Comparison of ENCODE assay signal across 8 cellular contexts in the genomic region with DNA sequence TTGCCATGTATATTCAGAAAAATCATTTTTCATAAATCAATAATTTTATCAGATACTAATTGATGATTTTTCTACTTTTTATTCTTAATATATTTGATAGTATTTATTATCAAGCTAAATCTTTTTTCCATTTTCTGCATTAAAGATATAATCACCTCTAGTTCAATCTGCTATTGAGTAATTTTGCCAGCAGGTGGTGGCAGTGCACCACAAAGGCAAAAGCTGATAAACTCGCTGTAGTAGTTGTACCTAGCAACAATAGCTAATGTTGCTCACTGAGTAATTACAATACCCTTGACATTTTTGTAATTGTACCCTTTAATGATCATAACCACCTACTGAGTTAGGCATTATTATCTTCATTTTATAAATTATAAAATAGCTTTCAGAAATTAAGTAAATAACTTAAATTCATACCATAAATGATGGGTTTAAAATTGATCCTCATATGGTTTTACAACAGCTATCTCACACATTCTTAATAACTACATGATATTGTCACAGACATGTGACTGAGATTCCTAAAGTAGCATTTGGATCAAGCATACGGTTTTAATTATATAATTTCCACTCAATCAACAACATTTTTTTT. TPM values are rescaled to one million over a fixed set of nuclear protein-coding genes. Genes with fewer than 3 reads are reported as not detected.
DNase-seq lines count a peak whose midpoint lies in the region; ATAC-seq and TF ChIP-seq lines count a peak whose summit lies in the region.

No MANE protein-coding gene starts in this region.

- H3K79me2 ChIP-seq in hepatocyte = no peaks in the 10 kb centered on the region

- H3K27ac ChIP-seq in hepatocyte = no peak overlapping the region

- H3K36me3 ChIP-seq in adipocyte (ENCODE audit: control insufficient read depth, insufficient read depth, low read length, severe bottlenecking) (peaks cover 12% of the 10 kb centered on the region), hepatocyte (replicated peaks; ENCODE audit: insufficient read depth, low read depth) (no peaks in the 10 kb centered on the region)

- DNase-seq in GDM1 (lab: John Stamatoyannopoulos, UW) (peak; percentile 16), HS-27A (ENCODE audit: low read depth) (peak; percentile 23), NOMO-1 treated with dmso at 0.1 percent for 144 hours (lab: John Stamatoyannopoulos, UW; ENCODE audit: unreplicated experiment) (peak; percentile 0), adipocyte (ENCODE audit: low read depth) (peak; percentile 85), hepatocyte (ENCODE audit: low spot score) (peak; percentile 67), HuH-7.5 (ENCODE audit: low spot score) (no peak)
- peak; percentile 23 for DNase-seq in stimulated activated CD4-positive, alpha-beta T cell treated with anti-CD3 and anti-CD28 coated beads, Interleukin-12 subunit alpha, Interleukin-12 subunit beta, amount 100 ng/mL, for 4 hours

- 39% methylated on average over 2 of the region's 2 CpGs for WGBS in hepatocyte (ENCODE audit: low lambda C conversion rate, missing lambda C conversion rate)

- no peak overlapping the region for H3K4me2 ChIP-seq in hepatocyte

- no peaks in the 10 kb centered on the region for H3K27me3 ChIP-seq in adipocyte (replicated peaks; ENCODE audit: control insufficient read depth, insufficient read depth, low read length)
- no peaks in the 10 kb centered on the region for H3K27me3 ChIP-seq in hepatocyte

- no peaks in the 10 kb centered on the region for H4K20me1 ChIP-seq in hepatocyte (ENCODE audit: insufficient read depth, poor library complexity, severe bottlenecking)

- H3K4me3 ChIP-seq in adipocyte (ENCODE audit: low read length) = no peak overlapping the region
- H3K4me3 ChIP-seq in hepatocyte = no peak overlapping the region

- H3K9me3 ChIP-seq in adipocyte (ENCODE audit: control insufficient read depth, low read length) (no peaks in the 10 kb centered on the region), hepatocyte (ENCODE audit: low read depth) (no peaks in the 10 kb centered on the region)

- no peak overlapping the region for H2AFZ ChIP-seq in hepatocyte

- TF ChIP-seq CTCF in hepatocyte (IDR thresholded peaks at IDR 0.05; ENCODE audit: poor library complexity) = peak; percentile 93

- peak; percentile 84 for ATAC-seq in GM21576 (IDR thresholded peaks at IDR 0.05; ENCODE audit: unreplicated experiment)

- no peak overlapping the region for H3K9ac ChIP-seq in adipocyte (ENCODE audit: low read length)

- no peaks in the 10 kb centered on the region for H3K9me2 ChIP-seq in hepatocyte (replicated peaks; ENCODE audit: insufficient read depth)

- H3K4me1 ChIP-seq in adipocyte (ENCODE audit: control insufficient read depth, insufficient read depth, low read length) (peaks cover 10% of the 10 kb centered on the region), hepatocyte (ENCODE audit: insufficient read depth) (peaks cover 18% of the 10 kb centered on the region)

RNA-seq across cellular contexts. Expression of a gene that starts 52.0 kb away (rescaled TPM):
- 10.6 and 10.8 TPM in 2 replicates for total RNA-seq in hepatocyte
- polyA plus RNA-seq in hepatocyte = 2.6 and 3.2 TPM in 2 replicates

RNA-seq across cellular contexts. Expression of a gene that starts 54.2 kb away (rescaled TPM):
- total RNA-seq in hepatocyte = 104 and 122 TPM in 2 replicates
- 79.7 and 79.9 TPM in 2 replicates for polyA plus RNA-seq in hepatocyte
